ENCODE assay signal across 8 cellular contexts in the genomic region with DNA sequence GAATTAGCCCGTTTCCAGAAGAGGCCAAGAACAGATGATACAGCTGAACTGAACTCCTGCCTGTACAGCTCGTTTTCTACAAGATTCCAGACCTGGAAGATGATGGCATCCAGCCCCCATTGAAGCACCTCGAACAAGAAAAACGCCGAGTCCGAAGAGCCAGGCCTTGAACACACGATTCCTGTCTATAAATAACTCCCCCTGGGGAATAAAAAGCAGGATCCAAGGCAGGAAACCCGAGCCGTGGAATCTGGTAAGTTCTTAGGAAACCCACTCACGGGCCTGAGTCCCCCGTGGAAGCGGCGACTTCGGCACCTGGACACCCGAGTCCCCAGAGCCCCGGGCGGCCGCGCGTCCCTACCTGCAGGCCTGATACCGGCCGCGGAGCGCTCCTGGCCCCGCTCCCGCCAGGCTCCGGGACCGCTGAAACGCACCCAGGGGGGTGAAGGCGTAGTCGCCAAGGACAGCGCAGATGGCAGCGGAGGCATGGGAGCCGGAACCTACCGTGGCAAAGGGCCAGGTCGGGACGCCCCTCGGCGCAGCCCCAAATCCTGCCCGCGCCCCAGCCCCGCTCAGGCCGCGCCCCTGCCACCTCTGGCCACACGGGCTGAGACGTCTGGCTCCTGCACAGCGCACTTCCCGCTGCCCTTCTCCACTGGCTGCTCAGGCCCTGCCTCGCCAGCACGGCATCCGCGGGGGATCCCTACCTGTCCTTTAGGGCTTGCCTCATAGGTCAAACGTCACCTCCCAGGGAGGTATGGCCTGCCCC. TPM values are rescaled to one million over a fixed set of nuclear protein-coding genes. Genes with fewer than 3 reads are reported as not detected.
DNase-seq lines count a peak whose midpoint lies in the region; ATAC-seq, FAIRE-seq and TF ChIP-seq lines count a peak whose summit lies in the region.

No MANE protein-coding gene starts in this region.

- peaks cover 2 to 8% of the 10 kb centered on the region in 2 donors for H3K27me3 Mint-ChIP-seq in CD4-positive, alpha-beta memory T cell
- peaks cover 6% of the 10 kb centered on the region for H3K27me3 Mint-ChIP-seq in stimulated activated naive CD8-positive, alpha-beta T cell treated with anti-CD3 and anti-CD28 coated beads, Interleukin-15, Interleukin-2, amounts not matched to agents 100 ng/mL and 50 ng/mL, for 24 hours

- peak overlapping the region in 1 of 2 experiments; percentile 2; a peak in 1 of 4 replicates for H3K9ac ChIP-seq in K562 (ENCODE audit: insufficient read depth in 1 of 2, low read depth in 2 of 2, low read length in 2 of 2)

- H3K79me2 ChIP-seq in K562 (ENCODE audit: control insufficient read depth, insufficient read depth, low read length): no peaks in the 10 kb centered on the region

- peak overlapping the region in 7 of 8 donors; percentile 47 to 77 (median 69) for H3K4me3 Mint-ChIP-seq in CD4-positive, alpha-beta memory T cell
- H3K4me3 Mint-ChIP-seq in stimulated activated naive CD8-positive, alpha-beta T cell treated with anti-CD3 and anti-CD28 coated beads, Interleukin-15, Interleukin-2, amounts not matched to agents 100 ng/mL and 50 ng/mL, for 24 hours: peak overlapping the region; percentile 71

- no peaks in the 10 kb centered on the region for H4K20me1 ChIP-seq in K562 (replicated peaks; ENCODE audit: control insufficient read depth, insufficient read depth, low read length)

- no peaks in the 10 kb centered on the region for H3K36me3 Mint-ChIP-seq in CD4-positive, alpha-beta memory T cell
- H3K36me3 Mint-ChIP-seq in stimulated activated naive CD8-positive, alpha-beta T cell treated with anti-CD3 and anti-CD28 coated beads, Interleukin-15, Interleukin-2, amounts not matched to agents 100 ng/mL and 50 ng/mL, for 24 hours (ENCODE audit: low read depth): no peaks in the 10 kb centered on the region

- no peak overlapping the region for H3K4me2 ChIP-seq in K562 (ENCODE audit: insufficient read depth, low read length)

- POLR2A ChIA-PET in CD4-positive, alpha-beta memory T cell (lab: Charles Lee; ENCODE audit: partially characterized antibody): interaction anchor here (0.9 to 1.1 kb wide), 2 partner anchors 9 to 13 kb away, joined by 3 to 4 read pairs; no protein-coding TSS in a partner anchor
- POLR2A ChIA-PET in K562 (lab: Yijun Ruan, JAX): no interaction called here

- TF ChIP-seq CTCF in K562 (IDR thresholded peaks at IDR 0.05 in 2 of 3, conservative IDR thresholded peaks at IDR 0.05 in 1 of 3; ENCODE audit: insufficient read depth in 2 of 3, low read depth in 1 of 3, low read length in 3 of 3): no peak

- H3K27ac ChIP-seq in CD4-positive, alpha-beta memory T cell (ENCODE audit: low read depth, low read length): no peak overlapping the region
- no peak overlapping the region for H3K27ac ChIP-seq in K562 (ENCODE audit: extremely low read depth, low read depth, low read length)

- no peak for TF ChIP-seq POLR2A in K562 (conservative IDR thresholded peaks at IDR 0.05)

- no peak for TF ChIP-seq RAD21 in K562 (CRISPR knock-in tag; conservative IDR thresholded peaks at IDR 0.05 in 1 of 2, IDR thresholded peaks at IDR 0.05 in 1 of 2)

- CTCF ChIA-PET in CD4-positive, alpha-beta memory T cell (lab: Charles Lee; ENCODE audit: partially characterized antibody): interaction anchor here (0.6 to 6.1 kb wide), 3 partner anchors 10 to 36 kb away, joined by 3 to 60 read pairs (median 6); partner anchors contain the start of gene HLCS
- CTCF ChIA-PET in K562 (lab: Yijun Ruan, JAX; ENCODE audit: low intra/inter-chr PET ratio): no interaction called here

- no peaks in the 10 kb centered on the region for H3K36me3 ChIP-seq in CD4-positive, alpha-beta memory T cell (ENCODE audit: insufficient read depth, low read length)
- no peaks in the 10 kb centered on the region for H3K36me3 ChIP-seq in K562 (ENCODE audit: control insufficient read depth, insufficient read depth, low read length)

- peaks cover 5 to 23% (median 16%) of the 10 kb centered on the region in 4 donors for H3K4me1 Mint-ChIP-seq in CD4-positive, alpha-beta memory T cell
- peaks cover 26% of the 10 kb centered on the region for H3K4me1 Mint-ChIP-seq in stimulated activated naive CD8-positive, alpha-beta T cell treated with anti-CD3 and anti-CD28 coated beads, Interleukin-15, Interleukin-2, amounts not matched to agents 100 ng/mL and 50 ng/mL, for 24 hours (ENCODE audit: low read depth)

- no peak for FAIRE-seq in K562 (lab: Jason Lieb, UNC)

- no peak for TF ChIP-seq EP300 in K562 (IDR thresholded peaks at IDR 0.05; ENCODE audit: low read length)

- 81% methylated on average over 40 of the region's 53 CpGs for WGBS in K562 (ENCODE audit: insufficient coverage, low coverage, missing lambda C conversion rate)

- H3K9me3 Mint-ChIP-seq in CD4-positive, alpha-beta memory T cell: no peaks in the 10 kb centered on the region
- H3K9me3 Mint-ChIP-seq in stimulated activated naive CD8-positive, alpha-beta T cell treated with anti-CD3 and anti-CD28 coated beads, Interleukin-15, Interleukin-2, amounts not matched to agents 100 ng/mL and 50 ng/mL, for 24 hours: no peaks in the 10 kb centered on the region

- no peak overlapping the region for H3K4me3 ChIP-seq in CD4-positive, alpha-beta memory T cell (ENCODE audit: low read length in 2 of 2)
- no peak overlapping the region for H3K4me3 ChIP-seq in K562

- ATAC-seq in K562 (no peak), HG02763 (IDR thresholded peaks at IDR 0.05; ENCODE audit: unreplicated experiment) (no peak), HG03108 (IDR thresholded peaks at IDR 0.05; ENCODE audit: unreplicated experiment) (no peak)

- no peak for DNase-seq in CD4-positive, alpha-beta memory T cell
- peak; percentile 39 for DNase-seq in HuH-7 (ENCODE audit: low spot score)
- DNase-seq in K562 (ENCODE audit: extremely low read depth in 1 of 4, low spot score in 3 of 4): no peak
- DNase-seq in islet precursor cell: peak; percentile 78
- DNase-seq in NOMO-1 treated with dmso at 0.1 percent for 144 hours (lab: John Stamatoyannopoulos, UW; ENCODE audit: unreplicated experiment): no peak

- in situ Hi-C loops in K562 (cut with MboI): no loop called here

- no peaks in the 10 kb centered on the region for H3K9me3 ChIP-seq in CD4-positive, alpha-beta memory T cell (ENCODE audit: control insufficient read depth in 1 of 2, low read length in 2 of 2)
- no peaks in the 10 kb centered on the region for H3K9me3 ChIP-seq in K562 (replicated peaks; ENCODE audit: control insufficient read depth, insufficient read depth, low read depth, low read length)

- H3K9me1 ChIP-seq in K562 (ENCODE audit: control insufficient read depth, insufficient read depth, low read length): no peaks in the 10 kb centered on the region

- H3K27ac Mint-ChIP-seq in CD4-positive, alpha-beta memory T cell: peak overlapping the region in 2 of 7 donors; percentile 15 to 30
- H3K27ac Mint-ChIP-seq in stimulated activated naive CD8-positive, alpha-beta T cell treated with anti-CD3 and anti-CD28 coated beads, Interleukin-15, Interleukin-2, amounts not matched to agents 100 ng/mL and 50 ng/mL, for 24 hours: no peak overlapping the region

- H3K4me1 ChIP-seq in CD4-positive, alpha-beta memory T cell (ENCODE audit: insufficient read depth, low read length): peaks cover under 1% of the 10 kb centered on the region
- H3K4me1 ChIP-seq in K562 (replicated peaks in 1 of 2; ENCODE audit: control insufficient read depth in 2 of 2, insufficient read depth in 2 of 2, low read length in 2 of 2): peaks cover 3 to 6% of the 10 kb centered on the region in 2 experiments; a peak in 3 of 5 replicates

- no peaks in the 10 kb centered on the region for H3K27me3 ChIP-seq in CD4-positive, alpha-beta memory T cell (ENCODE audit: insufficient read depth, low read length)
- no peaks in the 10 kb centered on the region for H3K27me3 ChIP-seq in K562 (ENCODE audit: control insufficient read depth in 2 of 2, insufficient read depth in 2 of 2, low read length in 2 of 2)

- intact Hi-C loops in CD4-positive, alpha-beta memory T cell (cut with micrococcal nuclease): loop anchor here (10.0 kb wide), 2 partner anchors 584 to 916 kb away; partner anchors contain the start of gene SETD4
- intact Hi-C loops in K562 (cut with micrococcal nuclease): no loop called here

- no TSS peak for BruUV-seq in K562 (replicated peaks; lab: Mats Ljungman, UMichigan)

- no peak overlapping the region for H2AFZ ChIP-seq in K562 (ENCODE audit: low read depth, low read length)

RNA-seq across cellular contexts. Expression of gene HLCS, which starts 14.0 kb away (rescaled TPM):
- 10 to 100 TPM; 13.9 to 14.7 TPM for total RNA-seq in CD4-positive, alpha-beta memory T cell
- 1 to 10 TPM; 8.3 to 8.6 TPM for polyA plus RNA-seq in CD4-positive, alpha-beta memory T cell
- 102 and 136 TPM in 2 replicates for total RNA-seq in K562 (2011; cell fraction: chromatin; rRNA removed; ENCODE audit: low replicate concordance)
- total RNA-seq in K562 (2011; cell fraction: nucleolus; rRNA removed): 47.9 and 55.7 TPM in 2 replicates
- total RNA-seq in K562 (2011; cell fraction: nucleoplasm; rRNA removed): 69.9 and 71.1 TPM in 2 replicates
- total RNA-seq in K562 (2014; rRNA removed) (11.9 and 15.1 TPM in 2 replicates), K562 (2014; rRNA removed; fragmentation: Illumina TruSeq; extraction: Trizol) (21.5 and 25.6 TPM in 2 replicates), K562 (2015; rRNA removed; fragmentation: Illumina TruSeq; extraction: Trizol) (17.5 and 18.5 TPM in 2 replicates), K562 (2021) (20.0 and 20.1 TPM in 2 replicates)
- polyA plus RNA-seq in K562 (2011; rRNA removed) (17.5 and 21.4 TPM in 2 replicates), K562 (2014; fragmentation: Illumina TruSeq; extraction: Trizol) (15.2 and 17.1 TPM in 2 replicates), K562 (2014; fragmentation: Nextera tagmentation; extraction: Ambion mirVana) (1 to 10 TPM; 3.0 to 3.6 TPM), K562 (2014; rRNA removed) (9.8 and 13.3 TPM in 2 replicates)
- polyA plus RNA-seq in K562 (2011; cell fraction: cytosol; rRNA removed): 11.0 and 15.7 TPM in 2 replicates
- polyA plus RNA-seq in K562 (2011; cell fraction: nucleus; rRNA removed): 21.4 and 25.6 TPM in 2 replicates
- 13.6 and 26.9 TPM in 2 replicates for polyA plus RNA-seq in K562 (2012)
- 38.2 and 38.3 TPM in 2 replicates for polyA minus RNA-seq in K562 (2011; rRNA and poly(A)+ RNA removed)
- polyA minus RNA-seq in K562 (2011; cell fraction: cytosol; rRNA and poly(A)+ RNA removed): 10.7 and 11.5 TPM in 2 replicates
- 19.1 and 29.1 TPM in 2 replicates for polyA minus RNA-seq in K562 (2011; cell fraction: nucleus; rRNA and poly(A)+ RNA removed)

RNA-seq across cellular contexts. Expression of gene RIPPLY3, which starts 26.0 kb away (rescaled TPM):
- total RNA-seq in CD4-positive, alpha-beta memory T cell: not detected
- polyA plus RNA-seq in CD4-positive, alpha-beta memory T cell: not detected
- not detected in 2 replicates for total RNA-seq in K562 (2011; cell fraction: chromatin; rRNA removed; ENCODE audit: low replicate concordance)
- not detected in 2 replicates for total RNA-seq in K562 (2011; cell fraction: nucleolus; rRNA removed)
- not detected in 2 replicates for total RNA-seq in K562 (2011; cell fraction: nucleoplasm; rRNA removed)
- total RNA-seq in K562 (2014; rRNA removed): not detected in 2 replicates
- total RNA-seq in K562 (2014; rRNA removed; fragmentation: Illumina TruSeq; extraction: Trizol): not detected in 2 replicates
- not detected in 2 replicates for total RNA-seq in K562 (2015; rRNA removed; fragmentation: Illumina TruSeq; extraction: Trizol)
- total RNA-seq in K562 (2021): not detected in 2 replicates
- not detected in 2 replicates for polyA plus RNA-seq in K562 (2011; rRNA removed)
- polyA plus RNA-seq in K562 (2011; cell fraction: cytosol; rRNA removed): not detected in 2 replicates
- not detected in 2 replicates for polyA plus RNA-seq in K562 (2011; cell fraction: nucleus; rRNA removed)
- polyA plus RNA-seq in K562 (2012): not detected in 2 replicates
- polyA plus RNA-seq in K562 (2014; fragmentation: Illumina TruSeq; extraction: Trizol): not detected in 2 replicates
- polyA plus RNA-seq in K562 (2014; fragmentation: Nextera tagmentation; extraction: Ambion mirVana): not detected
- not detected in 2 replicates for polyA plus RNA-seq in K562 (2014; rRNA removed)
- not detected in 2 replicates for polyA minus RNA-seq in K562 (2011; rRNA and poly(A)+ RNA removed)
- not detected in 2 replicates for polyA minus RNA-seq in K562 (2011; cell fraction: cytosol; rRNA and poly(A)+ RNA removed)
- not detected in 2 replicates for polyA minus RNA-seq in K562 (2011; cell fraction: nucleus; rRNA and poly(A)+ RNA removed)

Comparison
In these comparisons a context has a peak if more than half of its experiments do, and no peak if none do; other contexts are left out.
1. DNase-seq: peak in HuH-7 (single experiment) and islet precursor cell (single experiment); none in CD4-positive, alpha-beta memory T cell (0 of 5), K562 (0 of 4) and NOMO-1 treated with dmso at 0.1 percent for 144 hours (single experiment).